Comparison of ENCODE assay signal across 1 cellular context in the genomic region with DNA sequence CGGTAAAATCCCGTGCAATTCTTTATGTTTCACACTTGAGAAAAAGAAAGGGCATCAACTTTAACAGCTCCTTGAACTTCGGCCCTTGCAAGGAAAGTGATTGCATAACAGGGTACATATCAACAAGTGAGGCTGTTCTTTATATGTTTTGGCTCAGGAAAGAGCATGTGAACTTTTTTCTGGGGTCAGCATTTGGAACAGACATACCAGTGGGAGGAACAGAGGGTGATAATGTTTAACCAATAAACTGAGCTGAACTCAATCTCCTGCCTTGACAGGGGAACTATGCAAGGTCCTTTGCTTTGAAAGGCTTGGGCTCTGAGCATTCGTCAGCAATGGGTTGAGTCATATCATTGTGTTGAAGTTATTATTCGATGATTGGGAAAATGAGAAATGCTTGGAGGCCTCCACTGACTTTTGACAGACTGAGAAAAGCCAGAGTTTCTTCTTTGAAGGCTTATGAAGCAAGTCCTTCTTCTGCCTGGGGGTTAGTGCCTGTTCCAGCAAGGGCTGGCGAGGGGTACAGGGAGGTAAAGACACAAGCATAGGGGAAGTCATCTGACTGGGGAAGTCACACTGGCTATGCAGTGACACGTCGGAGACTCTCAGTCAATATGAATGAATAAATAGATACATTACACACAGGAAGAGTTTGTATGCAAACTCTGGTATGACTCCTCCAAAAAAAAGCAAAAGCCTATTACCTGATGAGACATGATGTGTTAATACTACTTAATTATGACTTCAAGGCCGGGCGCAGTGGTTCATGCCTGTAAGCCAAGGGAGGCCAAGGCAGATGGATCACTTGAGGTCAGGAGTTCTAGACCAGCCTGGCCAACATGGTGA.
TF ChIP-seq lines count a peak whose summit lies in the region.

No MANE protein-coding gene starts in this region.

TF ChIP-seq in HepG2, 621 proteins besides CTCF, POLR2A, EP300 and RAD21 (continued from another document and continues in another):
- TF ChIP-seq, protein P1, sequence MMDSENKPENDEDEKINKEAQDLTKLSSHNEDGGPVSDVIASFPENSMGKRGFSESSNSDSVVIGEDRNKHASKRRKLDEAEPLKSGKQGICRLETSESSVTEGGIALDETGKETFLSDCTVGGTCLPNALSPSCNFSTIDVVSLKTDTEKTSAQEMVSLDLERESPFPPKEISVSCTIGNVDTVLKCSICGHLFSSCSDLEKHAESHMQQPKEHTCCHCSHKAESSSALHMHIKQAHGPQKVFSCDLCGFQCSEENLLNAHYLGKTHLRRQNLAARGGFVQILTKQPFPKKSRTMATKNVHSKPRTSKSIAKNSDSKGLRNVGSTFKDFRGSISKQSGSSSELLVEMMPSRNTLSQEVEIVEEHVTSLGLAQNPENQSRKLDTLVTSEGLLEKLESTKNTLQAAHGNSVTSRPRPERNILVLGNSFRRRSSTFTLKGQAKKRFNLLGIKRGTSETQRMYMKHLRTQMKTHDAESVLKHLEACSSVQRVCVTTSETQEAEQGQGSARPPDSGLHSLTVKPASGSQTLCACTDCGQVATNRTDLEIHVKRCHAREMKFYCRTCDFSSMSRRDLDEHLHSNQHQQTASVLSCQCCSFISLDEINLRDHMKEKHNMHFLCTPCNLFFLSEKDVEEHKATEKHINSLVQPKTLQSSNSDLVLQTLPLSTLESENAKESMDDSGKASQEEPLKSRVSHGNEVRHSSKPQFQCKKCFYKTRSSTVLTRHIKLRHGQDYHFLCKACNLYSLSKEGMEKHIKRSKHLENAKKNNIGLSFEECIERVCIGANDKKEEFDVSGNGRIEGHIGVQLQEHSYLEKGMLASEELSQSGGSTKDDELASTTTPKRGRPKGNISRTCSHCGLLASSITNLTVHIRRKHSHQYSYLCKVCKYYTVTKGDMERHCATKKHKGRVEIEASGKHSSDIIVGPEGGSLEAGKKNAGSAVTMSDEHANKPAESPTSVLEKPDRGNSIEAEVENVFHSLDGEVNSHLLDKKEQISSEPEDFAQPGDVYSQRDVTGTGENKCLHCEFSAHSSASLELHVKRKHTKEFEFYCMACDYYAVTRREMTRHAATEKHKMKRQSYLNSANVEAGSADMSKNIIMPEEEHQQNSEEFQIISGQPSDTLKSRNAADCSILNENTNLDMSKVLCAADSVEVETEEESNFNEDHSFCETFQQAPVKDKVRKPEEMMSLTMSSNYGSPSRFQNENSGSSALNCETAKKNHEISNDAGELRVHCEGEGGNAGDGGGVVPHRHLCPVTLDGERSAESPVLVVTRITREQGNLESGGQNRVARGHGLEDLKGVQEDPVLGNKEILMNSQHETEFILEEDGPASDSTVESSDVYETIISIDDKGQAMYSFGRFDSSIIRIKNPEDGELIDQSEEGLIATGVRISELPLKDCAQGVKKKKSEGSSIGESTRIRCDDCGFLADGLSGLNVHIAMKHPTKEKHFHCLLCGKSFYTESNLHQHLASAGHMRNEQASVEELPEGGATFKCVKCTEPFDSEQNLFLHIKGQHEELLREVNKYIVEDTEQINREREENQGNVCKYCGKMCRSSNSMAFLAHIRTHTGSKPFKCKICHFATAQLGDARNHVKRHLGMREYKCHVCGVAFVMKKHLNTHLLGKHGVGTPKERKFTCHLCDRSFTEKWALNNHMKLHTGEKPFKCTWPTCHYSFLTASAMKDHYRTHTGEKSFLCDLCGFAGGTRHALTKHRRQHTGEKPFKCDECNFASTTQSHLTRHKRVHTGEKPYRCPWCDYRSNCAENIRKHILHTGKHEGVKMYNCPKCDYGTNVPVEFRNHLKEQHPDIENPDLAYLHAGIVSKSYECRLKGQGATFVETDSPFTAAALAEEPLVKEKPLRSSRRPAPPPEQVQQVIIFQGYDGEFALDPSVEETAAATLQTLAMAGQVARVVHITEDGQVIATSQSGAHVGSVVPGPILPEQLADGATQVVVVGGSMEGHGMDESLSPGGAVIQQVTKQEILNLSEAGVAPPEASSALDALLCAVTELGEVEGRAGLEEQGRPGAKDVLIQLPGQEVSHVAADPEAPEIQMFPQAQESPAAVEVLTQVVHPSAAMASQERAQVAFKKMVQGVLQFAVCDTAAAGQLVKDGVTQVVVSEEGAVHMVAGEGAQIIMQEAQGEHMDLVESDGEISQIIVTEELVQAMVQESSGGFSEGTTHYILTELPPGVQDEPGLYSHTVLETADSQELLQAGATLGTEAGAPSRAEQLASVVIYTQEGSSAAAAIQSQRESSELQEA (CRISPR knock-in tag; IDR thresholded peaks at IDR 0.05; ENCODE audit: not compliant biosample characterization): no peak
- TF ChIP-seq, protein P2, sequence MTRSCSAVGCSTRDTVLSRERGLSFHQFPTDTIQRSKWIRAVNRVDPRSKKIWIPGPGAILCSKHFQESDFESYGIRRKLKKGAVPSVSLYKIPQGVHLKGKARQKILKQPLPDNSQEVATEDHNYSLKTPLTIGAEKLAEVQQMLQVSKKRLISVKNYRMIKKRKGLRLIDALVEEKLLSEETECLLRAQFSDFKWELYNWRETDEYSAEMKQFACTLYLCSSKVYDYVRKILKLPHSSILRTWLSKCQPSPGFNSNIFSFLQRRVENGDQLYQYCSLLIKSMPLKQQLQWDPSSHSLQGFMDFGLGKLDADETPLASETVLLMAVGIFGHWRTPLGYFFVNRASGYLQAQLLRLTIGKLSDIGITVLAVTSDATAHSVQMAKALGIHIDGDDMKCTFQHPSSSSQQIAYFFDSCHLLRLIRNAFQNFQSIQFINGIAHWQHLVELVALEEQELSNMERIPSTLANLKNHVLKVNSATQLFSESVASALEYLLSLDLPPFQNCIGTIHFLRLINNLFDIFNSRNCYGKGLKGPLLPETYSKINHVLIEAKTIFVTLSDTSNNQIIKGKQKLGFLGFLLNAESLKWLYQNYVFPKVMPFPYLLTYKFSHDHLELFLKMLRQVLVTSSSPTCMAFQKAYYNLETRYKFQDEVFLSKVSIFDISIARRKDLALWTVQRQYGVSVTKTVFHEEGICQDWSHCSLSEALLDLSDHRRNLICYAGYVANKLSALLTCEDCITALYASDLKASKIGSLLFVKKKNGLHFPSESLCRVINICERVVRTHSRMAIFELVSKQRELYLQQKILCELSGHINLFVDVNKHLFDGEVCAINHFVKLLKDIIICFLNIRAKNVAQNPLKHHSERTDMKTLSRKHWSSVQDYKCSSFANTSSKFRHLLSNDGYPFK (CRISPR knock-in tag; IDR thresholded peaks at IDR 0.05; ENCODE audit: borderline replicate concordance): no peak
- TF ChIP-seq DBP (CRISPR knock-in tag; IDR thresholded peaks at IDR 0.05; ENCODE audit: not compliant biosample characterization): peak; percentile 80
- TF ChIP-seq CBX1 (IDR thresholded peaks at IDR 0.05; ENCODE audit: low read depth): no peak
- peak; percentile 87 for TF ChIP-seq ZBTB43 (CRISPR knock-in tag; conservative IDR thresholded peaks at IDR 0.05)
- TF ChIP-seq HBP1 (CRISPR knock-in tag; IDR thresholded peaks at IDR 0.05; ENCODE audit: low read depth): no peak
- TF ChIP-seq, protein P3, sequence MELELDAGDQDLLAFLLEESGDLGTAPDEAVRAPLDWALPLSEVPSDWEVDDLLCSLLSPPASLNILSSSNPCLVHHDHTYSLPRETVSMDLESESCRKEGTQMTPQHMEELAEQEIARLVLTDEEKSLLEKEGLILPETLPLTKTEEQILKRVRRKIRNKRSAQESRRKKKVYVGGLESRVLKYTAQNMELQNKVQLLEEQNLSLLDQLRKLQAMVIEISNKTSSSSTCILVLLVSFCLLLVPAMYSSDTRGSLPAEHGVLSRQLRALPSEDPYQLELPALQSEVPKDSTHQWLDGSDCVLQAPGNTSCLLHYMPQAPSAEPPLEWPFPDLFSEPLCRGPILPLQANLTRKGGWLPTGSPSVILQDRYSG (CRISPR knock-in tag; IDR thresholded peaks at IDR 0.05): no peak
- no peak for TF ChIP-seq JUN (CRISPR knock-in tag; IDR thresholded peaks at IDR 0.05)
- TF ChIP-seq ZNF235 (CRISPR knock-in tag; IDR thresholded peaks at IDR 0.05; ENCODE audit: borderline replicate concordance): no peak
- TF ChIP-seq FOSL1 (CRISPR knock-in tag; IDR thresholded peaks at IDR 0.05; ENCODE audit: borderline replicate concordance): peak; percentile 15; the same call in 1 of the 2 replicates
- TF ChIP-seq ZNF792 (CRISPR knock-in tag; IDR thresholded peaks at IDR 0.05): no peak
- TF ChIP-seq, protein P4, sequence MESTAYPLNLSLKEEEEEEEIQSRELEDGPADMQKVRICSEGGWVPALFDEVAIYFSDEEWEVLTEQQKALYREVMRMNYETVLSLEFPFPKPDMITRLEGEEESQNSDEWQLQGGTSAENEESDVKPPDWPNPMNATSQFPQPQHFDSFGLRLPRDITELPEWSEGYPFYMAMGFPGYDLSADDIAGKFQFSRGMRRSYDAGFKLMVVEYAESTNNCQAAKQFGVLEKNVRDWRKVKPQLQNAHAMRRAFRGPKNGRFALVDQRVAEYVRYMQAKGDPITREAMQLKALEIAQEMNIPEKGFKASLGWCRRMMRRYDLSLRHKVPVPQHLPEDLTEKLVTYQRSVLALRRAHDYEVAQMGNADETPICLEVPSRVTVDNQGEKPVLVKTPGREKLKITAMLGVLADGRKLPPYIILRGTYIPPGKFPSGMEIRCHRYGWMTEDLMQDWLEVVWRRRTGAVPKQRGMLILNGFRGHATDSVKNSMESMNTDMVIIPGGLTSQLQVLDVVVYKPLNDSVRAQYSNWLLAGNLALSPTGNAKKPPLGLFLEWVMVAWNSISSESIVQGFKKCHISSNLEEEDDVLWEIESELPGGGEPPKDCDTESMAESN (CRISPR knock-in tag; conservative IDR thresholded peaks at IDR 0.05): no peak
- TF ChIP-seq ZNF569 (CRISPR knock-in tag; IDR thresholded peaks at IDR 0.05; ENCODE audit: borderline replicate concordance): no peak; the same call in 1 of the 2 replicates
- TF ChIP-seq TCF7 (IDR thresholded peaks at IDR 0.05; ENCODE audit: low read depth): peak; percentile 62
- TF ChIP-seq KDM1A (CRISPR knock-in tag; IDR thresholded peaks at IDR 0.05): no peak
- TF ChIP-seq KDM6A (CRISPR knock-in tag; IDR thresholded peaks at IDR 0.05; ENCODE audit: low read depth): peak; percentile 89
- TF ChIP-seq, protein P5, sequence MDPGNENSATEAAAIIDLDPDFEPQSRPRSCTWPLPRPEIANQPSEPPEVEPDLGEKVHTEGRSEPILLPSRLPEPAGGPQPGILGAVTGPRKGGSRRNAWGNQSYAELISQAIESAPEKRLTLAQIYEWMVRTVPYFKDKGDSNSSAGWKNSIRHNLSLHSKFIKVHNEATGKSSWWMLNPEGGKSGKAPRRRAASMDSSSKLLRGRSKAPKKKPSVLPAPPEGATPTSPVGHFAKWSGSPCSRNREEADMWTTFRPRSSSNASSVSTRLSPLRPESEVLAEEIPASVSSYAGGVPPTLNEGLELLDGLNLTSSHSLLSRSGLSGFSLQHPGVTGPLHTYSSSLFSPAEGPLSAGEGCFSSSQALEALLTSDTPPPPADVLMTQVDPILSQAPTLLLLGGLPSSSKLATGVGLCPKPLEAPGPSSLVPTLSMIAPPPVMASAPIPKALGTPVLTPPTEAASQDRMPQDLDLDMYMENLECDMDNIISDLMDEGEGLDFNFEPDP (CRISPR knock-in tag; conservative IDR thresholded peaks at IDR 0.05): no peak
- TF ChIP-seq RFX3 (CRISPR knock-in tag; IDR thresholded peaks at IDR 0.05): peak; percentile 31; the same call in 1 of the 2 replicates
- TF ChIP-seq PHF21A (CRISPR knock-in tag; IDR thresholded peaks at IDR 0.05): peak; percentile 94
- TF ChIP-seq ZNF615 (CRISPR knock-in tag; IDR thresholded peaks at IDR 0.05; ENCODE audit: borderline replicate concordance): no peak; the same call in 1 of the 2 replicates
- 0 out of 2 replicates have a peak, but pooled peaks have one; percentile 57 for TF ChIP-seq TOPORS (CRISPR knock-in tag; IDR thresholded peaks at IDR 0.05)
- TF ChIP-seq ZNF546 (CRISPR knock-in tag; conservative IDR thresholded peaks at IDR 0.05): no peak
- no peak for TF ChIP-seq HMGXB4 (CRISPR knock-in tag; IDR thresholded peaks at IDR 0.05; ENCODE audit: borderline replicate concordance in 1 of 2, low read depth in 1 of 2)
- TF ChIP-seq THAP7 (CRISPR knock-in tag; IDR thresholded peaks at IDR 0.05): 0 out of 2 replicates have a peak, but pooled peaks have one; percentile 57
- peak; percentile 98 for TF ChIP-seq GATAD2A (CRISPR knock-in tag; IDR thresholded peaks at IDR 0.05)
- no peak for TF ChIP-seq SIN3A (IDR thresholded peaks at IDR 0.05; ENCODE audit: borderline replicate concordance, low read depth, low read length)
- TF ChIP-seq MAFK (conservative IDR thresholded peaks at IDR 0.05 in 1 of 2, IDR thresholded peaks at IDR 0.05 in 1 of 2; ENCODE audit: low read length in 2 of 2): peak; percentile 53 to 75; a peak in 3 of 4 replicates
